In the genomic region with DNA sequence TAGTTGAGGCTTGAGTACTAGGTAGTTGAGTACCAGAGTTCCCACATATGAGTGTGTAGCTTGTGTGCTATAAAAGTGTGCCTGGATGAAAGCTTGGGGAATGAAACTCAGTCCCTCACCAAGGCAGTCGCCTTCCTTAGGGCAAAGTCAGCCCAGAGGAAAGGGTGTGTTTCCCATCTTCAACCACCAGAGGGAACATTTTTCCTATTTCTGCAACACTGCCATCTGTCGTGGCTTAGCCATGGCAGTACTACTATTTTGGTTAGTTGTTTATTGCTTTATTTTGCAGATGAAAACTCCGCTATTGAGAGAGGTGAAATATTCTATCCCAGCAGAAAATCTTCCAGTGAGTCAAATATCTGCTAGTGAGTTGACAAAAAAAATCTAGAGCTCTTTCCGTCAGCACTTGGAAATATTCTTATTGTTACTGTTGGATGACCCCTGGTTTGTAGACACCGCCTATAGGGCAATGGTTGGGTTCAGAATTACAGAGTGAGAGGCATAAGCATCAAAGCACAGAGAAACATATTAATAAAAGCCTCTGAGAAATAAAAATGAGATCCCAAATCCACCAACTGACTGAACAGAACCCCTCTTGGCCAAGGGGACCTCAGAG, we compare ENCODE assay signal across 2 cellular contexts.
TF ChIP-seq lines count a peak whose summit lies in the region.

No MANE protein-coding gene starts in this region.

TF ChIP-seq in IMR-90, 13 proteins besides CTCF, POLR2A, EP300 and RAD21:
- TF ChIP-seq SMC3 (IDR thresholded peaks at IDR 0.05; ENCODE audit: low read depth, low read length) (peak; percentile 78), CHD1 (IDR thresholded peaks at IDR 0.05; ENCODE audit: low read depth, low read length) (no peak)

TF ChIP-seq in H1, 55 proteins besides CTCF, POLR2A, EP300 and RAD21:
- TF ChIP-seq SIX5 (IDR thresholded peaks at IDR 0.05; ENCODE audit: low read depth, low read length), result no peak
- TF ChIP-seq, protein P1, sequence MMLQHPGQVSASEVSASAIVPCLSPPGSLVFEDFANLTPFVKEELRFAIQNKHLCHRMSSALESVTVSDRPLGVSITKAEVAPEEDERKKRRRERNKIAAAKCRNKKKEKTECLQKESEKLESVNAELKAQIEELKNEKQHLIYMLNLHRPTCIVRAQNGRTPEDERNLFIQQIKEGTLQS (IDR thresholded peaks at IDR 0.05; ENCODE audit: insufficient read depth, low read depth, low read length), result no peak
- TF ChIP-seq FOSL1 (IDR thresholded peaks at IDR 0.05; ENCODE audit: insufficient read depth, low read depth, low read length), result no peak
- no peak for TF ChIP-seq TBP (IDR thresholded peaks at IDR 0.05; ENCODE audit: low read depth, low read length)
- no peak for TF ChIP-seq ZNF274 (IDR thresholded peaks at IDR 0.05; ENCODE audit: borderline replicate concordance, extremely low read depth, low read length)
- no peak for TF ChIP-seq SRF (IDR thresholded peaks at IDR 0.05; ENCODE audit: low read depth, low read length)
- TF ChIP-seq, protein P2, sequence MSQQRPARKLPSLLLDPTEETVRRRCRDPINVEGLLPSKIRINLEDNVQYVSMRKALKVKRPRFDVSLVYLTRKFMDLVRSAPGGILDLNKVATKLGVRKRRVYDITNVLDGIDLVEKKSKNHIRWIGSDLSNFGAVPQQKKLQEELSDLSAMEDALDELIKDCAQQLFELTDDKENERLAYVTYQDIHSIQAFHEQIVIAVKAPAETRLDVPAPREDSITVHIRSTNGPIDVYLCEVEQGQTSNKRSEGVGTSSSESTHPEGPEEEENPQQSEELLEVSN (IDR thresholded peaks at IDR 0.05), result no peak
- TF ChIP-seq CBX5 (IDR thresholded peaks at IDR 0.05; ENCODE audit: low read depth, low read length), result no peak
- no peak for TF ChIP-seq TEAD4 (IDR thresholded peaks at IDR 0.05; ENCODE audit: low read depth, low read length)
- TF ChIP-seq MAFK (IDR thresholded peaks at IDR 0.05; ENCODE audit: low read depth, low read length), result no peak
- no peak for TF ChIP-seq SP1 (IDR thresholded peaks at IDR 0.05; ENCODE audit: low read depth, low read length)
- TF ChIP-seq TAF1 (IDR thresholded peaks at IDR 0.05; ENCODE audit: low read depth, low read length), result no peak
- no peak for TF ChIP-seq RNF2 (IDR thresholded peaks at IDR 0.05; ENCODE audit: borderline replicate concordance, low read depth, low read length, missing control alignments, poor library complexity, severe bottlenecking)
- TF ChIP-seq RXRA (IDR thresholded peaks at IDR 0.05; ENCODE audit: insufficient read depth, low read depth, low read length), result no peak
- TF ChIP-seq EGR1 (IDR thresholded peaks at IDR 0.05; ENCODE audit: borderline replicate concordance, low read depth, low read length), result no peak
- no peak for TF ChIP-seq SAP30 (IDR thresholded peaks at IDR 0.05; ENCODE audit: insufficient read depth, insufficient replicate concordance, low read length)
- no peak for TF ChIP-seq CHD1 (IDR thresholded peaks at IDR 0.05; ENCODE audit: low read depth, low read length)
